In the genomic region with DNA sequence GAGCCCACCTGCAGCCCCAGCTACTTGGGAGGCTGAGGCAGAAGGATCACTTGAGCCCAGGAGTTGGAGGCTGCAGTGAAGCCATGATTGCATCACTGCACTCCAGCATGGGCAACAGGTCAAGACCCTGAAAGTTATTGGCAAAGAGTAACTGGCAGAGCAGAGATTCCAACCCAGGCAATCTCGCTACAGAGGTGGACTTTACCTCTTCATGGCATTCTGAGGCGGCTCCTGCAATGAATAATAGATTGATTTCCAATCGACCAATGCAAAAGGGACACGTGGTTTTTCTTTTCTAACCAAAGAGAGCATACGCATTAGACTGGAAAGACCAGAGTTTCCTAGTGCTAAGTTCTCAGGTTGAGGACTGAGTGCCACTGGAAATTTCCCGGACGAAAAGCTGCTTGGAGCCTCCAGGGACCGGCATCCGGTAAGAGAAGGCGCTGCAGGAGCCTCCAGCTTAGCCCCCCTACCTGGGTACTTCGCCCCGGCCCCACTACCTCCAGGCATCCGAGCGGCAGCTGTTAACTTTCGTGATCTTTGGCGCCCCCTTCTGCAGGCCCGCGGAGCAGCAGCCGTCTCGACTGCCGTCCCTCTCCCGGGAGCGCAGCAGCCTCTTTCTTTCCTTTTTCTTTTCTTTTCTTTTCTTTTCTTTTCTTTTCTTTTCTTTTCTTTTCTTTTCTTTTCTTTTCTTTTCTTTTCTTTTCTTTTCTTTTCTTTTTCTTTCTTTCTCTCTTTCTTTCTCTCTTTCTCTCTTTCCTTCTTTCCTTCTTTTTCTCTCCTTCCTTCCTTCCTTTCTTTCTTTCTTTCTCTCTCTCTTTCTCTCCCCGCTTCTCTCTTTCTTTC, we compare ENCODE assay signal across 1 cellular context.
A peak's percentile ranks its signal among the peaks of the same experiment; 100 is the strongest.
TF ChIP-seq lines count a peak whose summit lies in the region.

No MANE protein-coding gene starts in this region.

TF ChIP-seq in GM12878, 131 proteins besides CTCF, POLR2A, EP300 and RAD21 (continued from another document):
- TF ChIP-seq HSF1 (IDR thresholded peaks at IDR 0.05; ENCODE audit: low read depth, low read length) = no peak
- TF ChIP-seq IRF4 (IDR thresholded peaks at IDR 0.05; ENCODE audit: low read depth, low read length) = no peak
- no peak for TF ChIP-seq E2F4 (IDR thresholded peaks at IDR 0.05; ENCODE audit: low read depth, low read length)
- TF ChIP-seq SUZ12 (IDR thresholded peaks at IDR 0.05; ENCODE audit: unreplicated experiment) = no peak
- TF ChIP-seq, protein P1, sequence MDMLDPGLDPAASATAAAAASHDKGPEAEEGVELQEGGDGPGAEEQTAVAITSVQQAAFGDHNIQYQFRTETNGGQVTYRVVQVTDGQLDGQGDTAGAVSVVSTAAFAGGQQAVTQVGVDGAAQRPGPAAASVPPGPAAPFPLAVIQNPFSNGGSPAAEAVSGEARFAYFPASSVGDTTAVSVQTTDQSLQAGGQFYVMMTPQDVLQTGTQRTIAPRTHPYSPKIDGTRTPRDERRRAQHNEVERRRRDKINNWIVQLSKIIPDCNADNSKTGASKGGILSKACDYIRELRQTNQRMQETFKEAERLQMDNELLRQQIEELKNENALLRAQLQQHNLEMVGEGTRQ (IDR thresholded peaks at IDR 0.05; ENCODE audit: borderline replicate concordance, low read depth, low read length) = no peak
- TF ChIP-seq, protein P2, sequence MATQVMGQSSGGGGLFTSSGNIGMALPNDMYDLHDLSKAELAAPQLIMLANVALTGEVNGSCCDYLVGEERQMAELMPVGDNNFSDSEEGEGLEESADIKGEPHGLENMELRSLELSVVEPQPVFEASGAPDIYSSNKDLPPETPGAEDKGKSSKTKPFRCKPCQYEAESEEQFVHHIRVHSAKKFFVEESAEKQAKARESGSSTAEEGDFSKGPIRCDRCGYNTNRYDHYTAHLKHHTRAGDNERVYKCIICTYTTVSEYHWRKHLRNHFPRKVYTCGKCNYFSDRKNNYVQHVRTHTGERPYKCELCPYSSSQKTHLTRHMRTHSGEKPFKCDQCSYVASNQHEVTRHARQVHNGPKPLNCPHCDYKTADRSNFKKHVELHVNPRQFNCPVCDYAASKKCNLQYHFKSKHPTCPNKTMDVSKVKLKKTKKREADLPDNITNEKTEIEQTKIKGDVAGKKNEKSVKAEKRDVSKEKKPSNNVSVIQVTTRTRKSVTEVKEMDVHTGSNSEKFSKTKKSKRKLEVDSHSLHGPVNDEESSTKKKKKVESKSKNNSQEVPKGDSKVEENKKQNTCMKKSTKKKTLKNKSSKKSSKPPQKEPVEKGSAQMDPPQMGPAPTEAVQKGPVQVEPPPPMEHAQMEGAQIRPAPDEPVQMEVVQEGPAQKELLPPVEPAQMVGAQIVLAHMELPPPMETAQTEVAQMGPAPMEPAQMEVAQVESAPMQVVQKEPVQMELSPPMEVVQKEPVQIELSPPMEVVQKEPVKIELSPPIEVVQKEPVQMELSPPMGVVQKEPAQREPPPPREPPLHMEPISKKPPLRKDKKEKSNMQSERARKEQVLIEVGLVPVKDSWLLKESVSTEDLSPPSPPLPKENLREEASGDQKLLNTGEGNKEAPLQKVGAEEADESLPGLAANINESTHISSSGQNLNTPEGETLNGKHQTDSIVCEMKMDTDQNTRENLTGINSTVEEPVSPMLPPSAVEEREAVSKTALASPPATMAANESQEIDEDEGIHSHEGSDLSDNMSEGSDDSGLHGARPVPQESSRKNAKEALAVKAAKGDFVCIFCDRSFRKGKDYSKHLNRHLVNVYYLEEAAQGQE (IDR thresholded peaks at IDR 0.05; ENCODE audit: low read depth, low read length) = no peak
- no peak for TF ChIP-seq ATF2 (IDR thresholded peaks at IDR 0.05; ENCODE audit: low read length)
- no peak for TF ChIP-seq PML (IDR thresholded peaks at IDR 0.05; ENCODE audit: low read length)
- TF ChIP-seq, protein P3, sequence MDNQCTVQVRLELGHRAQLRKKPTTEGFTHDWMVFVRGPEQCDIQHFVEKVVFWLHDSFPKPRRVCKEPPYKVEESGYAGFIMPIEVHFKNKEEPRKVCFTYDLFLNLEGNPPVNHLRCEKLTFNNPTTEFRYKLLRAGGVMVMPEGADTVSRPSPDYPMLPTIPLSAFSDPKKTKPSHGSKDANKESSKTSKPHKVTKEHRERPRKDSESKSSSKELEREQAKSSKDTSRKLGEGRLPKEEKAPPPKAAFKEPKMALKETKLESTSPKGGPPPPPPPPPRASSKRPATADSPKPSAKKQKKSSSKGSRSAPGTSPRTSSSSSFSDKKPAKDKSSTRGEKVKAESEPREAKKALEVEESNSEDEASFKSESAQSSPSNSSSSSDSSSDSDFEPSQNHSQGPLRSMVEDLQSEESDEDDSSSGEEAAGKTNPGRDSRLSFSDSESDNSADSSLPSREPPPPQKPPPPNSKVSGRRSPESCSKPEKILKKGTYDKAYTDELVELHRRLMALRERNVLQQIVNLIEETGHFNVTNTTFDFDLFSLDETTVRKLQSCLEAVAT (IDR thresholded peaks at IDR 0.05) = peak; percentile 80
- no peak for TF ChIP-seq ZNF24 (IDR thresholded peaks at IDR 0.05)
- TF ChIP-seq CBX5 (IDR thresholded peaks at IDR 0.05; ENCODE audit: low read depth) = no peak
- no peak for TF ChIP-seq TBL1XR1 (IDR thresholded peaks at IDR 0.05; ENCODE audit: low read depth, low read length)
- no peak for TF ChIP-seq PKNOX1 (IDR thresholded peaks at IDR 0.05)
- TF ChIP-seq BCLAF1 (IDR thresholded peaks at IDR 0.05) = no peak
- no peak for TF ChIP-seq BMI1 (IDR thresholded peaks at IDR 0.05; ENCODE audit: borderline replicate concordance)
- TF ChIP-seq ZZZ3 (IDR thresholded peaks at IDR 0.05; ENCODE audit: control insufficient read depth, insufficient read length, low read depth) = no peak
- TF ChIP-seq NBN (IDR thresholded peaks at IDR 0.05) = peak; percentile 75; the same call in 1 of the 2 replicates
- no peak for TF ChIP-seq RCOR1 (conservative IDR thresholded peaks at IDR 0.05; ENCODE audit: low read depth, low read length)
- TF ChIP-seq BRCA1 (IDR thresholded peaks at IDR 0.05; ENCODE audit: low read depth, low read length) = no peak
- no peak for TF ChIP-seq ELK1 (IDR thresholded peaks at IDR 0.05; ENCODE audit: low read depth, low read length)
- TF ChIP-seq HDAC6 (IDR thresholded peaks at IDR 0.05; ENCODE audit: unreplicated experiment) = no peak
- no peak for TF ChIP-seq MEF2B (IDR thresholded peaks at IDR 0.05; ENCODE audit: partially characterized antibody, poor library complexity, severe bottlenecking)
- no peak for TF ChIP-seq NRF1 (conservative IDR thresholded peaks at IDR 0.05; ENCODE audit: low read depth, low read length)
- TF ChIP-seq POU2F2 (IDR thresholded peaks at IDR 0.05; ENCODE audit: borderline replicate concordance, low read depth, low read length) = no peak
- no peak for TF ChIP-seq HDGF (IDR thresholded peaks at IDR 0.05)
- TF ChIP-seq, protein P4, sequence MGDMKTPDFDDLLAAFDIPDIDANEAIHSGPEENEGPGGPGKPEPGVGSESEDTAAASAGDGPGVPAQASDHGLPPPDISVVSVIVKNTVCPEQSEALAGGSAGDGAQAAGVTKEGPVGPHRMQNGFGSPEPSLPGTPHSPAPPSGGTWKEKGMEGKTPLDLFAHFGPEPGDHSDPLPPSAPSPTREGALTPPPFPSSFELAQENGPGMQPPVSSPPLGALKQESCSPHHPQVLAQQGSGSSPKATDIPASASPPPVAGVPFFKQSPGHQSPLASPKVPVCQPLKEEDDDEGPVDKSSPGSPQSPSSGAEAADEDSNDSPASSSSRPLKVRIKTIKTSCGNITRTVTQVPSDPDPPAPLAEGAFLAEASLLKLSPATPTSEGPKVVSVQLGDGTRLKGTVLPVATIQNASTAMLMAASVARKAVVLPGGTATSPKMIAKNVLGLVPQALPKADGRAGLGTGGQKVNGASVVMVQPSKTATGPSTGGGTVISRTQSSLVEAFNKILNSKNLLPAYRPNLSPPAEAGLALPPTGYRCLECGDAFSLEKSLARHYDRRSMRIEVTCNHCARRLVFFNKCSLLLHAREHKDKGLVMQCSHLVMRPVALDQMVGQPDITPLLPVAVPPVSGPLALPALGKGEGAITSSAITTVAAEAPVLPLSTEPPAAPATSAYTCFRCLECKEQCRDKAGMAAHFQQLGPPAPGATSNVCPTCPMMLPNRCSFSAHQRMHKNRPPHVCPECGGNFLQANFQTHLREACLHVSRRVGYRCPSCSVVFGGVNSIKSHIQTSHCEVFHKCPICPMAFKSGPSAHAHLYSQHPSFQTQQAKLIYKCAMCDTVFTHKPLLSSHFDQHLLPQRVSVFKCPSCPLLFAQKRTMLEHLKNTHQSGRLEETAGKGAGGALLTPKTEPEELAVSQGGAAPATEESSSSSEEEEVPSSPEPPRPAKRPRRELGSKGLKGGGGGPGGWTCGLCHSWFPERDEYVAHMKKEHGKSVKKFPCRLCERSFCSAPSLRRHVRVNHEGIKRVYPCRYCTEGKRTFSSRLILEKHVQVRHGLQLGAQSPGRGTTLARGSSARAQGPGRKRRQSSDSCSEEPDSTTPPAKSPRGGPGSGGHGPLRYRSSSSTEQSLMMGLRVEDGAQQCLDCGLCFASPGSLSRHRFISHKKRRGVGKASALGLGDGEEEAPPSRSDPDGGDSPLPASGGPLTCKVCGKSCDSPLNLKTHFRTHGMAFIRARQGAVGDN (IDR thresholded peaks at IDR 0.05) = no peak
- TF ChIP-seq ASH2L (IDR thresholded peaks at IDR 0.05; ENCODE audit: borderline replicate concordance, low read depth) = no peak
- TF ChIP-seq BHLHE40 (IDR thresholded peaks at IDR 0.05; ENCODE audit: borderline replicate concordance in 1 of 2, low read depth in 2 of 2, low read length in 1 of 2) = no peak
- TF ChIP-seq CBX3 (IDR thresholded peaks at IDR 0.05; ENCODE audit: borderline replicate concordance, low read depth) = no peak
